ENCODE assay signal across 7 cellular contexts in the genomic region with DNA sequence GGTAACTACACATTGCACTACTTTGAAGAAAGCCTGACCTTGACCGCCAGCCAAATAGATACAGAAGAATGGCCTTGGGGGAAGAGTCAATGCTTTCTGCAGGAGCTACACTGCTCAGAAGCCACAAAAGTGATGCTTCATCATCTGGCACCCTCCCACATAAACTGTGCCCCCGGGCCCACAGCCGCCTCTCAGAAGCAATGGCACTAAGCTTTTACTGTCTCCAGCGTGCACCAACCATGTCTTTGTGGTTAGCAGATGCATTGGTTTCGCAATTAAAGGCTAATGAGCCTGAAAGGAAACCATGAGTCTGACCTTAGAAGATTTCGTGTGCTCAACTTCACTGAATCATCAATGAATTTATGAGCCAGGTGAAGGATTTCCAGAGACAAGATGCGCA.
DNase-seq lines count a peak whose midpoint lies in the region; ATAC-seq and TF ChIP-seq lines count a peak whose summit lies in the region.

No MANE protein-coding gene starts in this region.

- in situ Hi-C loops in astrocyte of the cerebellum (cut with HindIII; ENCODE audit: low sequenced_read_pairs) = no loop called here

- TF ChIP-seq CTCF in astrocyte of the cerebellum (IDR thresholded peaks at IDR 0.05; ENCODE audit: low read depth, low read length, missing control alignments) (no peak), thyroid gland (IDR thresholded peaks at IDR 0.05) (no peak)

- H3K27ac ChIP-seq in thyroid gland = no peak overlapping the region

- no peak overlapping the region for H3K4me3 ChIP-seq in astrocyte of the cerebellum (ENCODE audit: low read depth, low read length)
- no peak overlapping the region for H3K4me3 ChIP-seq in thyroid gland (replicated peaks in 1 of 3)

- H3K27me3 ChIP-seq in thyroid gland = no peaks in the 10 kb centered on the region

- 84 to 92% methylated on average over 7 of the region's 7 CpGs for WGBS in thyroid gland, 2 donors

- intact Hi-C loops in thyroid gland (cut with DNase I) (no loop called here), left cardiac atrium (cut with DNase I) (no loop called here)

- no peaks in the 10 kb centered on the region for H3K36me3 ChIP-seq in thyroid gland

- H3K9me3 ChIP-seq in thyroid gland = no peaks in the 10 kb centered on the region

- no peak for TF ChIP-seq POLR2A in thyroid gland (IDR thresholded peaks at IDR 0.05)

- DNase-seq in T follicular helper cell (ENCODE audit: low read depth) = peak; percentile 20
- peak; percentile 40 for DNase-seq in astrocyte of the cerebellum (ENCODE audit: low read depth)
- peak; percentile 62 to 75 for DNase-seq in stimulated activated CD4-positive, alpha-beta T cell treated with anti-CD3 and anti-CD28 coated beads, Interleukin-4, amount 100 ng/mL, for 48 hours (ENCODE audit: low read depth in 2 of 2)
- DNase-seq in thyroid gland = no peak
- no peak for DNase-seq in left cardiac atrium

- ATAC-seq in GM19372 (IDR thresholded peaks at IDR 0.05; ENCODE audit: low read depth, unreplicated experiment) (peak; percentile 65), HG03175 (IDR thresholded peaks at IDR 0.05; ENCODE audit: unreplicated experiment) (peak; percentile 89), left cardiac atrium (no peak)

- H3K4me1 ChIP-seq in thyroid gland = no peaks in the 10 kb centered on the region

Comparison
In these comparisons a context has a peak if more than half of its experiments do, and no peak if none do; other contexts are left out.
1. ATAC-seq: peak in GM19372 (single experiment) and HG03175 (single experiment); none in left cardiac atrium (0 of 2).
2. DNase-seq: peak in T follicular helper cell (single experiment), astrocyte of the cerebellum (single experiment) and stimulated activated CD4-positive, alpha-beta T cell treated with anti-CD3 and anti-CD28 coated beads, Interleukin-4, amount 100 ng/mL, for 48 hours (2 of 2); none in thyroid gland (0 of 2) and left cardiac atrium (single experiment).